In the genomic region with DNA sequence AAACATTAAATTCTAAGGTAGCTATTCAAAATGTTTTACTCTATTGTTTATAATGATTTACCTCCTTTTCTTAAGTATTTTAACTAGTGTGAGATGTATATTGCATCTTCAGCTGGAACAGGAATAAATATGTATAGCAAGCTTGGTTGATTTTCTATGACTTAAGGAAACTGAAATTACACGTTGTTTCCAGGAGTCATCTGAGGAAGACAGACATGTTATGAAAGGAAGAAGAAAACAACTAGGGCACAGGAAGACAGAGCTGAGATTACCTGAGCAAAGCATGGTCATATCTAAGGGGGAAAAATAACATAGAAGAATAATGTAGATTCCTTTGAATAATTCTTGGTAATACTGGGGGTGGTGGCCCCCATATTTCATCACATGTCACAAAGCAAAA, we compare ENCODE assay signal across 8 cellular contexts.
"Had no signal": no experiment of that assay in that cellular context is flagged by ENCODE, and none has a peak within 500 bp of the region (broad histone marks: within the 10 kb centered on the region; RNA-seq: fewer than 3 reads in every experiment).

No MANE protein-coding gene starts in this region.

- H3K27ac ChIP-seq: GM23248 had no signal

- H3K4me3 ChIP-seq: GM23248, GM23338, HAP-1 had no signal

- H3K4me2 ChIP-seq: GM23338 had no signal

- H3K9ac ChIP-seq: GM23248 had no signal

- DNase-seq: GM23248, GOT3, H7, H9, HCEC 1CT, HFFc6 had no signal

- H2AFZ ChIP-seq: GM23248, GM23338 had no signal

- H3K4me1 ChIP-seq: HAP-1 had no signal

- H3K9me3 ChIP-seq: HAP-1 had no signal

- H3K36me3 ChIP-seq: HAP-1 had no signal
